16 cellular contexts compared by ENCODE assay signal in the genomic region with DNA sequence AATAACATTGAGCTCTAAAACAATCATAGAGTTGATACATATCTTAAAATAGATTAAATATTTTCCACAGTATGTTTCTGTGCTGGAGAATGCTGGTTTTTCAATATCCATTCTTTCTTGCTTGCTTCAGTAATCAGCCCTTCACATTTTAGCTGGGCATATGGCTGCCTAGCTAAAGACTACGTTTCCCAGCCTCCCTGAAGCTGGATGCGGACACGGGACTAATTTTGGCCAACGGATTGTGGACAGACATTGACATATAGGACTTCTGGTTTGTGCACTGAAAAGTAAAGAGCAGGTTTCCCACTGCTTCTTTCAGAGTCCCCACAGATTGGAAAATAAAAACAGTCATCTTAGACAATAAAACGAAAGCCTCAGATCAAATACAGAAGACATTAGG.
DNase-seq lines count a peak whose midpoint lies in the region; ATAC-seq and TF ChIP-seq lines count a peak whose summit lies in the region.
"Had no signal": no experiment of that assay in that cellular context is flagged by ENCODE, and none has a peak within 500 bp of the region (broad histone marks: within the 10 kb centered on the region; RNA-seq: fewer than 3 reads in every experiment).

No MANE protein-coding gene starts in this region.

- H3K36me3 Mint-ChIP-seq in nephron progenitor cell (ENCODE audit: low read depth) = no peaks in the 10 kb centered on the region
- H3K36me3 Mint-ChIP-seq in activated naive CD4-positive, alpha-beta T cell treated with anti-CD3 and anti-CD28 coated beads, Interleukin-2, amount 10 ng/mL, durations not matched to agents 7 days and 5 days = no peaks in the 10 kb centered on the region

- ATAC-seq in HG02973 (IDR thresholded peaks at IDR 0.05; ENCODE audit: unreplicated experiment) = no peak
- ATAC-seq: A549 had no signal

- H3K27ac Mint-ChIP-seq in nephron progenitor cell = peak overlapping the region; percentile 85
- no peak overlapping the region for H3K27ac Mint-ChIP-seq in activated naive CD4-positive, alpha-beta T cell treated with anti-CD3 and anti-CD28 coated beads, Interleukin-2, amount 10 ng/mL, durations not matched to agents 7 days and 5 days
- H3K27ac Mint-ChIP-seq: CD4-positive, alpha-beta T cell; H9 had no signal

- peak; percentile 0 for DNase-seq in DMS 273 (lab: John Stamatoyannopoulos, UW; ENCODE audit: unreplicated experiment)
- no peak for DNase-seq in DMS 273 treated with DMSO at 0.1 percent for 48 hours (lab: John Stamatoyannopoulos, UW)
- peak; percentile 26 for DNase-seq in left kidney (ENCODE audit: low read depth, low spot score)
- no peak for DNase-seq in nephron progenitor cell
- no peak for DNase-seq in activated naive CD4-positive, alpha-beta T cell treated with anti-CD3 and anti-CD28 coated beads, Interleukin-2, amount 10 ng/mL, durations not matched to agents 7 days and 5 days
- no peak for DNase-seq in UCSD-AML1 (lab: John Stamatoyannopoulos, UW; ENCODE audit: unreplicated experiment)
- DNase-seq: AML-193; Caco-2; CD4-positive, alpha-beta T cell; DMS79 treated with DMSO at 0.1 percent for 48 hours; GF-D8; GOT3; H9; IMR-90 had no signal

- no peak for TF ChIP-seq CTCF in nephron progenitor cell (IDR thresholded peaks at IDR 0.05)

- H3K27me3 Mint-ChIP-seq in nephron progenitor cell (ENCODE audit: low read depth, poor library complexity) = no peaks in the 10 kb centered on the region
- peaks cover 9% of the 10 kb centered on the region for H3K27me3 Mint-ChIP-seq in activated naive CD4-positive, alpha-beta T cell treated with anti-CD3 and anti-CD28 coated beads, Interleukin-2, amount 10 ng/mL, durations not matched to agents 7 days and 5 days

- no peak overlapping the region for H3K4me3 Mint-ChIP-seq in nephron progenitor cell
- H3K4me3 Mint-ChIP-seq in activated naive CD4-positive, alpha-beta T cell treated with anti-CD3 and anti-CD28 coated beads, Interleukin-2, amount 10 ng/mL, durations not matched to agents 7 days and 5 days = no peak overlapping the region
- H3K4me3 Mint-ChIP-seq: CD4-positive, alpha-beta T cell; H9 had no signal

- H3K4me1 Mint-ChIP-seq in nephron progenitor cell = peaks cover 35% of the 10 kb centered on the region
- no peaks in the 10 kb centered on the region for H3K4me1 Mint-ChIP-seq in activated naive CD4-positive, alpha-beta T cell treated with anti-CD3 and anti-CD28 coated beads, Interleukin-2, amount 10 ng/mL, durations not matched to agents 7 days and 5 days

- CTCF ChIA-PET in activated naive CD4-positive, alpha-beta T cell treated with anti-CD3 and anti-CD28 coated beads, Interleukin-2, amount 10 ng/mL, durations not matched to agents 7 days and 5 days (lab: Charles Lee) = no interaction called here

- H3K9me3 Mint-ChIP-seq in nephron progenitor cell = no peaks in the 10 kb centered on the region
- no peaks in the 10 kb centered on the region for H3K9me3 Mint-ChIP-seq in activated naive CD4-positive, alpha-beta T cell treated with anti-CD3 and anti-CD28 coated beads, Interleukin-2, amount 10 ng/mL, durations not matched to agents 7 days and 5 days
- H3K9me3 Mint-ChIP-seq: CD4-positive, alpha-beta T cell; H9 had no signal

Comparison
In these comparisons a context has a peak if more than half of its experiments do, and no peak if none do; other contexts are left out.
1. DNase-seq: peak in DMS 273 (single experiment) and left kidney (single experiment); none in DMS 273 treated with DMSO at 0.1 percent for 48 hours (single experiment), nephron progenitor cell (single experiment), activated naive CD4-positive, alpha-beta T cell treated with anti-CD3 and anti-CD28 coated beads, Interleukin-2, amount 10 ng/mL, durations not matched to agents 7 days and 5 days (single experiment) and UCSD-AML1 (single experiment).